13 cellular contexts compared by ENCODE assay signal in the genomic region with DNA sequence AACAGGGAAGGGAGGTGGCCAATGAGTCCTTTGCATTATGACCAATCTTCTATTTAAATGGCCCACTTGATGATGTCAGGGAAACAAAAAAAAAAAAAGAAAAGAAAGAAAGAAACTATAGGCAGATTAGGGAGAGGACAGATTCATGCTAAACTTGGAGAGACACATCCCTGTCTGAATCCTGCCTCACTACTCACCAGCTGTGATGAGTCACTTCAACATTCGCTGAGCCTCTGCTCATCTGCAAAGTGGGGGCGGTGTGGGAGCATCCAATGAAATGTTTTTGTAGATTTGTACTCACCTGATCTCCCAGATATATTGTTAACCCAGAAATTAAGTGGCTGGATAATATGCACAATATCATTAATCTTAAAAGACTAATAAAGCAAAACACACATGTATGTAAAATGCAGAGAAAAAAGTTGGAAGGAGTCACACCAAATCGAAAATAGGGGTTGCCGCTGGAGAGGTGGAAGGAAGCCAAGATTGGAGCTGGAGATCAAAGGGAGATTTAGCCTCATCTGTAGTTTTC. TPM values are rescaled to one million over a fixed set of nuclear protein-coding genes. Genes with fewer than 3 reads are reported as not detected.
A peak's percentile ranks its signal among the peaks of the same experiment; 100 is the strongest.
DNase-seq lines count a peak whose midpoint lies in the region; ATAC-seq and TF ChIP-seq lines count a peak whose summit lies in the region.
"Had no signal": no experiment of that assay in that cellular context is flagged by ENCODE, and none has a peak within 500 bp of the region (broad histone marks: within the 10 kb centered on the region; RNA-seq: fewer than 3 reads in every experiment).

No MANE protein-coding gene starts in this region.

- DNase-seq in AG08396 (ENCODE audit: low spot score): peak; percentile 71
- DNase-seq in HFFc6: peak; percentile 83
- peak; percentile 52 to 86 for DNase-seq in cardiac fibroblast (ENCODE audit: low read depth in 2 of 2)
- DNase-seq in mesenchymal stem cell: peak; percentile 83
- DNase-seq in NCI-H2107 treated with DMSO at 0.1 percent for 48 hours (lab: John Stamatoyannopoulos, UW; ENCODE audit: unreplicated experiment): no peak
- DNase-seq in midbrain (lab: John Stamatoyannopoulos, UW): no peak
- DNase-seq: activated naive CD4-positive, alpha-beta T cell treated with anti-CD3 and anti-CD28 coated beads, Interleukin-2, amount 10 ng/mL, durations not matched to agents 7 days and 5 days; NCI-H748 treated with DMSO at 0.1 percent for 48 hours; stimulated activated CD4-positive, alpha-beta T cell treated with anti-CD3 and anti-CD28 coated beads, Interleukin-4, amount 100 ng/mL, for 24 hours; upper lobe of left lung had no signal

- H3K4ac ChIP-seq in mesenchymal stem cell (ENCODE audit: low read depth in 1 of 2, low read length in 2 of 2): no peak overlapping the region

- peaks cover 4% of the 10 kb centered on the region for H3K4me1 ChIP-seq in mesenchymal stem cell (ENCODE audit: control insufficient read depth, insufficient read depth, low read depth, low read length)

- no peak overlapping the region for H3K23ac ChIP-seq in mesenchymal stem cell (ENCODE audit: low read length in 2 of 2)

- no peak overlapping the region for H2AFZ ChIP-seq in mesenchymal stem cell (ENCODE audit: low read depth, low read length)

- no peaks in the 10 kb centered on the region for H3K36me3 ChIP-seq in mesenchymal stem cell (ENCODE audit: control insufficient read depth in 1 of 2, insufficient read depth in 2 of 2, low read depth in 1 of 2, low read length in 2 of 2)
- H3K36me3 ChIP-seq: upper lobe of left lung had no signal

- no peaks in the 10 kb centered on the region for H3K9me3 Mint-ChIP-seq in HFFc6
- H3K9me3 Mint-ChIP-seq: activated naive CD4-positive, alpha-beta T cell treated with anti-CD3 and anti-CD28 coated beads, Interleukin-2, amount 10 ng/mL, durations not matched to agents 7 days and 5 days had no signal

- H3K14ac ChIP-seq in mesenchymal stem cell (ENCODE audit: low read length in 2 of 2): no peak overlapping the region

- no peak overlapping the region for H3K18ac ChIP-seq in mesenchymal stem cell (ENCODE audit: low read depth in 1 of 2, low read length in 2 of 2)

- H3K4me2 ChIP-seq in mesenchymal stem cell (ENCODE audit: low read length, poor library complexity, severe bottlenecking): no peak overlapping the region

- peak overlapping the region; percentile 78 for H3K4me3 Mint-ChIP-seq in HFFc6
- H3K4me3 Mint-ChIP-seq: activated naive CD4-positive, alpha-beta T cell treated with anti-CD3 and anti-CD28 coated beads, Interleukin-2, amount 10 ng/mL, durations not matched to agents 7 days and 5 days had no signal

- H3K27ac Mint-ChIP-seq in HFFc6: peak overlapping the region; percentile 74
- H3K27ac Mint-ChIP-seq: activated naive CD4-positive, alpha-beta T cell treated with anti-CD3 and anti-CD28 coated beads, Interleukin-2, amount 10 ng/mL, durations not matched to agents 7 days and 5 days had no signal

- H3K79me1 ChIP-seq in mesenchymal stem cell (replicated peaks; ENCODE audit: low read length, poor library complexity, severe bottlenecking): no peaks in the 10 kb centered on the region

- no peaks in the 10 kb centered on the region for H3K36me3 Mint-ChIP-seq in HFFc6 (ENCODE audit: low read depth)
- H3K36me3 Mint-ChIP-seq: activated naive CD4-positive, alpha-beta T cell treated with anti-CD3 and anti-CD28 coated beads, Interleukin-2, amount 10 ng/mL, durations not matched to agents 7 days and 5 days had no signal

- H2BK12ac ChIP-seq in mesenchymal stem cell (ENCODE audit: low read length in 2 of 2): no peak overlapping the region

- no peak overlapping the region for H4K8ac ChIP-seq in mesenchymal stem cell (ENCODE audit: low read length)

- H2BK120ac ChIP-seq in mesenchymal stem cell (ENCODE audit: low read depth, low read length): no peak overlapping the region

- peak overlapping the region; percentile 12 for H3K27ac ChIP-seq in mesenchymal stem cell (ENCODE audit: low read length, poor library complexity, severe bottlenecking)
- H3K27ac ChIP-seq: upper lobe of left lung, VCaP had no signal

- no peak overlapping the region for H3K4me3 ChIP-seq in cardiac fibroblast (replicated peaks in 1 of 2; ENCODE audit: low read depth in 2 of 2, low read length in 2 of 2)
- peak overlapping the region in 1 of 2 experiments; percentile 32 for H3K4me3 ChIP-seq in mesenchymal stem cell (ENCODE audit: insufficient read depth in 1 of 2, low read depth in 1 of 2, low read length in 2 of 2)
- H3K4me3 ChIP-seq: upper lobe of left lung had no signal

- H3K27me3 Mint-ChIP-seq in HFFc6 (ENCODE audit: insufficient read depth): no peaks in the 10 kb centered on the region; the same call in none of the 2 replicates

- no peak for ATAC-seq in HG02970 (IDR thresholded peaks at IDR 0.05; ENCODE audit: low FRiP score, unreplicated experiment)
- ATAC-seq in HG03460 (IDR thresholded peaks at IDR 0.05; ENCODE audit: unreplicated experiment): no peak

- TF ChIP-seq CTCF in HFFc6 (IDR thresholded peaks at IDR 0.05) (no peak), cardiac fibroblast (IDR thresholded peaks at IDR 0.05; ENCODE audit: low read depth, low read length) (no peak)

- H2BK5ac ChIP-seq in mesenchymal stem cell (ENCODE audit: low read depth, low read length, poor library complexity, severe bottlenecking): no peak overlapping the region

- H4K91ac ChIP-seq in mesenchymal stem cell (ENCODE audit: low read length): no peak overlapping the region

- no peaks in the 10 kb centered on the region for H3K27me3 ChIP-seq in mesenchymal stem cell (ENCODE audit: control insufficient read depth in 1 of 2, insufficient read depth in 1 of 2, low read length in 2 of 2)
- H3K27me3 ChIP-seq: upper lobe of left lung had no signal

- no peak overlapping the region for H2BK15ac ChIP-seq in mesenchymal stem cell (ENCODE audit: low read depth, poor library complexity, severe bottlenecking)

- 92% methylated on average over 2 of the region's 4 CpGs for WGBS in mesenchymal stem cell

- peaks cover 29% of the 10 kb centered on the region for H3K4me1 Mint-ChIP-seq in HFFc6 (ENCODE audit: low read depth)
- H3K4me1 Mint-ChIP-seq: activated naive CD4-positive, alpha-beta T cell treated with anti-CD3 and anti-CD28 coated beads, Interleukin-2, amount 10 ng/mL, durations not matched to agents 7 days and 5 days had no signal

- no peaks in the 10 kb centered on the region for H3K9me3 ChIP-seq in mesenchymal stem cell (ENCODE audit: control insufficient read depth, low read length)
- H3K9me3 ChIP-seq: upper lobe of left lung had no signal

- no peak overlapping the region for H2AK5ac ChIP-seq in mesenchymal stem cell (ENCODE audit: low read length, severe bottlenecking)

- peak overlapping the region; percentile 34 for H3K9ac ChIP-seq in mesenchymal stem cell (ENCODE audit: low read length)

RNA-seq across cellular contexts. Expression of gene ERGIC1, which starts 17.1 kb away (rescaled TPM):
- 100 to 1,000 TPM; 240 to 276 (median 258) TPM for total RNA-seq in HFFc6 (2021; fragmentation: NEBNext Ultra II Directional; extraction: Animal tissue kit (Norgen Biotek cat#: 25700))
- polyA plus RNA-seq in mesenchymal stem cell (2013, experiment 1 of 2): 143 TPM
- 140 TPM for polyA plus RNA-seq in mesenchymal stem cell (2013, experiment 2 of 2)

RNA-seq across cellular contexts. Expression of gene DUSP1, which starts 46.0 kb away (rescaled TPM):
- 100 to 1,000 TPM; 213 to 319 (median 307) TPM for total RNA-seq in HFFc6 (2021; fragmentation: NEBNext Ultra II Directional; extraction: Animal tissue kit (Norgen Biotek cat#: 25700))
- 214 TPM for polyA plus RNA-seq in mesenchymal stem cell (2013, experiment 1 of 2)
- 205 TPM for polyA plus RNA-seq in mesenchymal stem cell (2013, experiment 2 of 2)

Comparison
In these comparisons a context has a peak if more than half of its experiments do, and no peak if none do; other contexts are left out.
1. DNase-seq: peak in AG08396 (single experiment), HFFc6 (single experiment), cardiac fibroblast (2 of 2) and mesenchymal stem cell (single experiment); none in NCI-H2107 treated with DMSO at 0.1 percent for 48 hours (single experiment) and midbrain (single experiment).